11 cellular contexts compared by ENCODE assay signal in the genomic region with DNA sequence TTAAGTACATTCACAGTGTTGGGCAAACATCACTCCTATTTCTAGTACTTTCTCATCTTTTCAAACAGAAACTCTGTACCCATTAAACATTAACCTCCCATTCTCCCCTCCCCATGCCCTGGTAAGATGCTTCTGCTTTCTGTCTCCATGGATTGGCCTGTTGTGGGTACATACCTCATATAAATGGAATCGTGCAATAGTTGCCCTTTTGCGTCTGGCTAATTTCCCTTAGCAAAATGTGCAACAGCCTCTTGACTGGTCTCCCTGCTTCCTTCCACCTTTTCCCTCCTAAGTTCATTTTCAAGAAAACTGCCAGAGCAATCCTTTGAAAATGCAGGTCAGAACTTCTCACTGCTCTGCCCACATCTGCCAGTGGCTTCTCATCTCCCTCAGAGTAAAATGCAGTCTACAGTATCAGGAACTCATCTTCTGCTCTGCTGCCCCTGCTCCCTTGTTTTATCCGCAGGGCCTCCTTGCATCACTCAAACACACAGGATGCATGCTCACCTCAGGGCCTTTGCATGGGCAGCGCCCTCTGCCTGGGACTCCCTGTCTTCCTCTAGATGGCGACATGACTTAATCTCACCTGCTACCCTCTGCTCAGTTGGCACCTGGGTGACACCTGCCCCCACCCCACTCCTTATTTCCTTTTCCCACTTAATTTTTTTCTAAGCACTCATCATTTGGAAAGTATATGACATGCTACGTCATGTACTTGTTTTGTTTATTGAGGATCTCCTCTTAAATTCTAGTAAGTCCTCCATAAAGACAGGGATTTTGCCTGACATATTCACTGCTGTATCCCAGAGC.
DNase-seq lines count a peak whose midpoint lies in the region; ATAC-seq and TF ChIP-seq lines count a peak whose summit lies in the region.
"Had no signal": no experiment of that assay in that cellular context is flagged by ENCODE, and none has a peak within 500 bp of the region (broad histone marks: within the 10 kb centered on the region; RNA-seq: fewer than 3 reads in every experiment).

No MANE protein-coding gene starts in this region.

- no peaks in the 10 kb centered on the region for H3K79me2 ChIP-seq in KMS-11 (ENCODE audit: insufficient read depth, low read depth)

- DNase-seq in GM10266 (ENCODE audit: extremely low spot score) (no peak), glomerular visceral epithelial cell (ENCODE audit: extremely low spot score) (peak; percentile 17), coronary artery (ENCODE audit: low spot score) (no peak), RPMI8226 (no peak)
- DNase-seq: gastrocnemius medialis, natural killer cell, NCI-H2029 treated with DMSO at 0.1 percent for 48 hours had no signal

- H3K27ac ChIP-seq in KMS-11, result no peak overlapping the region
- no peak overlapping the region for H3K27ac ChIP-seq in coronary artery
- H3K27ac ChIP-seq: gastrocnemius medialis had no signal

- H3K27me3 ChIP-seq in KMS-11 (ENCODE audit: insufficient read depth, low read depth), result peaks cover 26% of the 10 kb centered on the region; the same call in 1 of the 2 replicates
- H3K27me3 ChIP-seq: gastrocnemius medialis had no signal

- no peak overlapping the region for H2AFZ ChIP-seq in KMS-11 (ENCODE audit: low read depth)

- H3K36me3 ChIP-seq in KMS-11 (ENCODE audit: insufficient read depth), result no peaks in the 10 kb centered on the region
- H3K36me3 ChIP-seq: gastrocnemius medialis had no signal

- peak; percentile 42 for ATAC-seq in GM19452 (IDR thresholded peaks at IDR 0.05; ENCODE audit: unreplicated experiment)
- ATAC-seq in HG02870 (IDR thresholded peaks at IDR 0.05; ENCODE audit: unreplicated experiment), result no peak
- no peak for ATAC-seq in HG03469 (IDR thresholded peaks at IDR 0.05; ENCODE audit: unreplicated experiment)
- ATAC-seq: gastrocnemius medialis had no signal

- H3K4me1 ChIP-seq in KMS-11 (ENCODE audit: low read depth, poor library complexity, severe bottlenecking), result no peaks in the 10 kb centered on the region
- H3K4me1 ChIP-seq: gastrocnemius medialis had no signal

- no peaks in the 10 kb centered on the region for H4K20me1 ChIP-seq in KMS-11 (ENCODE audit: insufficient read depth)

- TF ChIP-seq CTCF in GM10266 (IDR thresholded peaks at IDR 0.05; ENCODE audit: control insufficient read depth, insufficient read depth, low read depth, missing control alignments) (peak; percentile 12), KMS-11 (conservative IDR thresholded peaks at IDR 0.05; ENCODE audit: low read depth, low read length) (peak; percentile 20; the same call in 1 of the 2 replicates), coronary artery (IDR thresholded peaks at IDR 0.05) (no peak)

- H3K9ac ChIP-seq in KMS-11, result no peak overlapping the region

- no peak overlapping the region for H3K4me3 ChIP-seq in KMS-11 (IDR thresholded peaks at IDR 0.05; ENCODE audit: insufficient read depth, low read depth, low read length)
- no peak overlapping the region for H3K4me3 ChIP-seq in coronary artery
- H3K4me3 ChIP-seq: gastrocnemius medialis had no signal

- no peak overlapping the region for H3K4me2 ChIP-seq in KMS-11
